ENCODE assay signal across 11 cellular contexts in the genomic region with DNA sequence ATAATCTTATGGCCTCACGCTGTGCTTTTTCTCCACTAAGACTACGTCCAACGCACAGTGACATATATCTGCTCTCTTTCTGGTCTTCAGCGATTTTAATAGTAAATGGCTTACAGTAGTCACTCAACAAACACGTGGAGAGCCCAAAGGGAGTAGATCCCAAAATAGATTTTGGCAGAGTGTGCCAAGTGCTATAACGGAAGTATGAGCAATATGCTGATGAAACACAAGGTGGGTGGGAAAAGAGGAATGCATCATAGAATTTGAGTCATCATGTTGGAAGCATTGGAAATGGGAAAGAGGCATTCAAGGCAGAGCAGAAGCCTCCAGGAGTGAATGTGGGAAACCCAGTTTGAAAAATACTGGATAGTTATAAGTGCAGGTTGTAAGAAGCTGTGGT.
DNase-seq lines count a peak whose midpoint lies in the region; ATAC-seq, FAIRE-seq and TF ChIP-seq lines count a peak whose summit lies in the region.
"Had no signal": no experiment of that assay in that cellular context is flagged by ENCODE, and none has a peak within 500 bp of the region (broad histone marks: within the 10 kb centered on the region; RNA-seq: fewer than 3 reads in every experiment).

No MANE protein-coding gene starts in this region.

- no TSS peak for BruUV-seq in IMR-90 (replicated peaks; lab: Mats Ljungman, UMichigan)

- peaks cover 19% of the 10 kb centered on the region for H3K4me1 ChIP-seq in IMR-90 (ENCODE audit: control insufficient read depth, insufficient read depth, low read length)
- H3K4me1 ChIP-seq in keratinocyte (ENCODE audit: control insufficient read depth, extremely low read depth, insufficient read depth, low read length), result peaks cover 27% of the 10 kb centered on the region
- H3K4me1 ChIP-seq in tibial artery, result peaks cover 0 to 10% (median 0%) of the 10 kb centered on the region in 4 donors
- no peaks in the 10 kb centered on the region for H3K4me1 ChIP-seq in transverse colon

- peak overlapping the region; percentile 91 for H2BK5ac ChIP-seq in IMR-90 (ENCODE audit: low read depth, low read length, poor library complexity, severe bottlenecking)

- no peak for TF ChIP-seq POLR2A in IMR-90 (IDR thresholded peaks at IDR 0.05; ENCODE audit: low read depth, low read length)
- no peak for TF ChIP-seq POLR2A in transverse colon (IDR thresholded peaks at IDR 0.05)

- H2BK15ac ChIP-seq in IMR-90 (ENCODE audit: low read depth, low read length), result peak overlapping the region; percentile 96

- CTCF ChIA-PET in IMR-90 (lab: Yijun Ruan, JAX), result no interaction called here

- H3K23ac ChIP-seq in IMR-90 (ENCODE audit: low read depth, low read length), result peak overlapping the region; percentile 85

- H2AK9ac ChIP-seq in IMR-90 (replicated peaks; ENCODE audit: low read depth, low read length, poor library complexity), result peak overlapping the region; percentile 66

- H3K14ac ChIP-seq in IMR-90 (replicated peaks; ENCODE audit: low read depth, low read length), result peak overlapping the region; percentile 89

- FAIRE-seq in keratinocyte (lab: Jason Lieb, UNC), result peak; percentile 96

- peak overlapping the region; percentile 99 for H2BK20ac ChIP-seq in IMR-90 (ENCODE audit: low read depth, low read length)

- H3K27me3 ChIP-seq in IMR-90 (ENCODE audit: control insufficient read depth, insufficient read depth, low read length), result no peaks in the 10 kb centered on the region
- no peaks in the 10 kb centered on the region for H3K27me3 ChIP-seq in brain microvascular endothelial cell (replicated peaks)
- no peaks in the 10 kb centered on the region for H3K27me3 ChIP-seq in keratinocyte (ENCODE audit: control insufficient read depth, extremely low read depth, insufficient read depth, low read length)
- no peaks in the 10 kb centered on the region for H3K27me3 ChIP-seq in tibial artery
- no peaks in the 10 kb centered on the region for H3K27me3 ChIP-seq in transverse colon

- peak; percentile 81 for DNase-seq in AG08396 (ENCODE audit: low spot score)
- DNase-seq in IMR-90, result peak; percentile 99
- peak; percentile 96 for DNase-seq in brain microvascular endothelial cell
- peak; percentile 66 for DNase-seq in keratinocyte (ENCODE audit: low read depth, low spot score)
- no peak for DNase-seq in GM13977 (ENCODE audit: low spot score)
- no peak for DNase-seq in tibial artery
- DNase-seq in transverse colon, result no peak
- DNase-seq: activated T-cell treated with anti-CD3 and anti-CD28 coated beads, Interleukin-2, amount 50 U/mL, for 4 hours; CD4-positive, alpha-beta T cell; naive B cell had no signal

- dilution Hi-C loops in IMR-90 (cut with HindIII; ENCODE audit: low sequenced_read_pairs, unreplicated experiment), result no loop called here
- dilution Hi-C loops in keratinocyte (cut with MboI; ENCODE audit: extremely low pct_ligation_motif_present, low sequenced_read_pairs), result no loop called here

- H4K8ac ChIP-seq in IMR-90 (ENCODE audit: low read depth in 2 of 2, low read length in 2 of 2), result peak overlapping the region; percentile 73 to 87

- peak; percentile 59 for ATAC-seq in IMR-90 (ENCODE audit: low read depth)
- ATAC-seq in GM21515 (IDR thresholded peaks at IDR 0.05; ENCODE audit: unreplicated experiment), result no peak
- ATAC-seq: activated T-cell treated with anti-CD3 and anti-CD28 coated beads, Interleukin-2, amount 50 U/mL, for 4 hours had no signal

- TF ChIP-seq CTCF in IMR-90 (conservative IDR thresholded peaks at IDR 0.05; ENCODE audit: low read depth, low read length), result no peak
- no peak for TF ChIP-seq CTCF in brain microvascular endothelial cell (IDR thresholded peaks at IDR 0.05; ENCODE audit: low read depth, low read length, missing control alignments)
- TF ChIP-seq CTCF in keratinocyte (optimal IDR thresholded peaks at IDR 0.05 in 1 of 3, IDR thresholded peaks at IDR 0.05 in 1 of 3, conservative IDR thresholded peaks at IDR 0.05 in 1 of 3; ENCODE audit: extremely low read depth in 1 of 3, insufficient read depth in 2 of 3, low read length in 3 of 3), result no peak
- no peak for TF ChIP-seq CTCF in GM13977 (IDR thresholded peaks at IDR 0.05; ENCODE audit: extremely low read depth, insufficient read depth, missing control alignments)
- TF ChIP-seq CTCF in tibial artery (IDR thresholded peaks at IDR 0.05), result no peak
- no peak for TF ChIP-seq CTCF in transverse colon (IDR thresholded peaks at IDR 0.05)

- H3K27ac ChIP-seq in IMR-90 (ENCODE audit: insufficient read depth, low read length) (peak overlapping the region; percentile 55), brain microvascular endothelial cell (no peak overlapping the region), keratinocyte (ENCODE audit: control insufficient read depth, insufficient read depth, low read length) (peak overlapping the region; percentile 61), tibial artery (no peak overlapping the region), transverse colon (no peak overlapping the region)

- peak overlapping the region; percentile 55 for H3K18ac ChIP-seq in IMR-90 (ENCODE audit: low read depth, low read length)

- H3K36me3 ChIP-seq in IMR-90 (ENCODE audit: control insufficient read depth, insufficient read depth, low read length) (no peaks in the 10 kb centered on the region), brain microvascular endothelial cell (replicated peaks) (no peaks in the 10 kb centered on the region), keratinocyte (ENCODE audit: control insufficient read depth in 2 of 2, extremely low read depth in 1 of 2, insufficient read depth in 2 of 2, low read length in 2 of 2) (no peaks in the 10 kb centered on the region), tibial artery (no peaks in the 10 kb centered on the region), transverse colon (no peaks in the 10 kb centered on the region)

- H3K9me1 ChIP-seq in IMR-90 (ENCODE audit: insufficient read depth, low read length) (peaks cover 27% of the 10 kb centered on the region), keratinocyte (ENCODE audit: control insufficient read depth, extremely low read depth, insufficient read depth, low read length) (no peaks in the 10 kb centered on the region)

- peak overlapping the region; percentile 97 for H3K4ac ChIP-seq in IMR-90 (ENCODE audit: low read depth, low read length)

- H4K91ac ChIP-seq in IMR-90 (ENCODE audit: insufficient read depth, low read depth, low read length), result peak overlapping the region; percentile 92

- no peaks in the 10 kb centered on the region for H4K20me1 ChIP-seq in IMR-90 (ENCODE audit: insufficient read depth, low read length)
- no peaks in the 10 kb centered on the region for H4K20me1 ChIP-seq in keratinocyte (ENCODE audit: control insufficient read depth, extremely low read depth, insufficient read depth, low read length)

- peak overlapping the region; percentile 15; the same call in 1 of the 2 replicates for H4K5ac ChIP-seq in IMR-90 (ENCODE audit: low read depth, low read length)

- no peak overlapping the region for H3K9ac ChIP-seq in IMR-90 (ENCODE audit: low read depth, low read length)
- H3K9ac ChIP-seq in keratinocyte (ENCODE audit: control insufficient read depth, extremely low read depth, insufficient read depth, low read length), result no peak overlapping the region

- POLR2A ChIA-PET in IMR-90 (lab: Charles Lee; ENCODE audit: unreplicated experiment), result no interaction called here

- peak overlapping the region; percentile 99 for H2BK120ac ChIP-seq in IMR-90 (ENCODE audit: low read depth, low read length)

- H3K56ac ChIP-seq in IMR-90 (ENCODE audit: extremely low read depth, insufficient read depth, low read length), result peak overlapping the region; percentile 50

- 0% methylated on average over 1 of the region's 6 CpGs; no CpG with 5 or more reads in 1 of the 2 experiments for WGBS in IMR-90 (ENCODE audit: extremely low coverage in 2 of 2, insufficient read length in 1 of 2), 2 experiments
- 57 to 74% methylated on average over 1 to 6 of the region's 6 CpGs for WGBS in transverse colon (ENCODE audit: low coverage in 1 of 2), 2 donors

- H3K9me3 ChIP-seq in IMR-90 (ENCODE audit: control insufficient read depth, insufficient read depth, low read length) (no peaks in the 10 kb centered on the region), keratinocyte (ENCODE audit: control insufficient read depth, low read depth, low read length) (no peaks in the 10 kb centered on the region), tibial artery (no peaks in the 10 kb centered on the region), transverse colon (no peaks in the 10 kb centered on the region)

- in situ Hi-C loops in IMR-90 (cut with MboI; ENCODE audit: low sequenced_read_pairs), result no loop called here
- in situ Hi-C loops in brain microvascular endothelial cell (cut with HindIII; ENCODE audit: low pct_ligation_motif_present, low sequenced_read_pairs), result no loop called here
- in situ Hi-C loops in GM13977 (cut with MboI; ENCODE audit: low pct_unique_long_range_greater_than_20kb, low sequenced_read_pairs, unreplicated experiment), result no loop called here
- in situ Hi-C loops in transverse colon (cut with MboI; ENCODE audit: low pct_ligation_motif_present in 1 of 4, low pct_unique_long_range_greater_than_20kb in 1 of 4, low sequenced_read_pairs in 3 of 4), result no loop called here

- H3K79me1 ChIP-seq in IMR-90 (ENCODE audit: low read depth in 1 of 2, low read length in 2 of 2), result peaks cover 0 to 19% of the 10 kb centered on the region in 2 experiments; a peak in 2 of 4 replicates

- intact Hi-C loops in IMR-90 (cut with micrococcal nuclease), result no loop called here
- intact Hi-C loops in tibial artery (cut with DNase I; ENCODE audit: low total_unique reads), result no loop called here
- intact Hi-C loops in transverse colon (cut with DNase I; ENCODE audit: low total_unique reads), result no loop called here

- TF ChIP-seq EP300 in transverse colon (IDR thresholded peaks at IDR 0.05; ENCODE audit: low read depth), result no peak

- TF ChIP-seq RAD21 in IMR-90 (IDR thresholded peaks at IDR 0.05; ENCODE audit: low read length), result no peak

- H2AFZ ChIP-seq in IMR-90 (replicated peaks; ENCODE audit: low read length, poor library complexity) (peak overlapping the region; percentile 83), keratinocyte (ENCODE audit: control insufficient read depth, low read length) (peak overlapping the region; percentile 36)

- H3K4me2 ChIP-seq in IMR-90 (ENCODE audit: low read depth, low read length) (no peak overlapping the region), keratinocyte (ENCODE audit: control insufficient read depth, extremely low read depth, insufficient read depth, low read depth, low read length) (no peak overlapping the region)

- H3K4me3 ChIP-seq in IMR-90 (ENCODE audit: insufficient read depth, low read depth, low read length), result no peak overlapping the region
- H3K4me3 ChIP-seq in brain microvascular endothelial cell (ENCODE audit: low read depth, low read length), result no peak overlapping the region
- H3K4me3 ChIP-seq in keratinocyte (ENCODE audit: control insufficient read depth in 2 of 3, extremely low read depth in 1 of 3, insufficient read depth in 2 of 3, low read depth in 1 of 3, low read length in 3 of 3), result no peak overlapping the region
- no peak overlapping the region for H3K4me3 ChIP-seq in tibial artery
- H3K4me3 ChIP-seq in transverse colon, result no peak overlapping the region

- no peaks in the 10 kb centered on the region for H3K79me2 ChIP-seq in keratinocyte (ENCODE audit: control insufficient read depth, insufficient read depth, low read length)

- H2AK5ac ChIP-seq in IMR-90 (ENCODE audit: low read depth, low read length), result peak overlapping the region; percentile 99

TF ChIP-seq in IMR-90, 13 proteins besides CTCF, POLR2A, EP300 and RAD21 (continues in another document):
- 0 out of 2 replicates have a peak, but pooled peaks have one; percentile 23 for TF ChIP-seq MAZ (IDR thresholded peaks at IDR 0.05; ENCODE audit: borderline replicate concordance, low read depth, low read length)

Comparison
In these comparisons a context has a peak if more than half of its experiments do, and no peak if none do; other contexts are left out.
1. DNase-seq: peak in AG08396 (single experiment), IMR-90 (single experiment), brain microvascular endothelial cell (single experiment) and keratinocyte (single experiment); none in GM13977 (single experiment), tibial artery (0 of 2) and transverse colon (single experiment).
2. H3K27ac ChIP-seq: peak in IMR-90 (single experiment) and keratinocyte (single experiment); none in brain microvascular endothelial cell (single experiment), tibial artery (0 of 2) and transverse colon (0 of 4).